Comparison of ENCODE assay signal across 8 cellular contexts in genomic region chr19:6218497-6219146, GRCh38.
DNase-seq lines count a peak whose midpoint lies in the region; ATAC-seq, FAIRE-seq and TF ChIP-seq lines count a peak whose summit lies in the region.

No MANE protein-coding gene starts in this region.

- POLR2A ChIA-PET in endothelial cell of umbilical vein (lab: Charles Lee): no interaction called here

- H3K4me1 ChIP-seq in NT2/D1 (ENCODE audit: insufficient read depth, insufficient read length) (peaks cover 46% of the 10 kb centered on the region), endothelial cell of umbilical vein (ENCODE audit: control insufficient read depth, extremely low read depth, insufficient read depth, low read length) (peaks cover 22% of the 10 kb centered on the region), mucosa of descending colon (ENCODE audit: low read depth) (peaks cover 6% of the 10 kb centered on the region)

- DNase-seq in CD1c-positive myeloid dendritic cell (ENCODE audit: extremely low spot score) (peak; percentile 86), HCEC 1CT (peak; percentile 56), NT2/D1 (ENCODE audit: low read depth, low spot score) (peak; percentile 82), endothelial cell of umbilical vein (ENCODE audit: low read depth, low spot score) (peak; percentile 79), mucosa of descending colon (peak; percentile 82 to 94 (median 91))
- DNase-seq in activated CD8-positive, alpha-beta memory T cell treated with anti-CD3 and anti-CD28 coated beads, Interleukin-2, amount 50 U/mL, for 1 hour (ENCODE audit: extremely low read depth): peak; percentile 43
- peak; percentile 58 to 73 for DNase-seq in stimulated activated CD8-positive, alpha-beta memory T cell treated with anti-CD3 and anti-CD28 coated beads, Interleukin-7, amount 100 ng/mL, for 1 hour (ENCODE audit: low read depth in 2 of 2)

- H3K9me3 ChIP-seq in NT2/D1 (ENCODE audit: insufficient read depth, low read length) (no peaks in the 10 kb centered on the region), endothelial cell of umbilical vein (replicated peaks; ENCODE audit: control insufficient read depth, insufficient read depth, low read length) (no peaks in the 10 kb centered on the region), mucosa of descending colon (no peaks in the 10 kb centered on the region)

- peak overlapping the region; percentile 81 for H3K27ac ChIP-seq in endothelial cell of umbilical vein (ENCODE audit: insufficient read depth, low read depth, low read length)

- H3K9me1 ChIP-seq in endothelial cell of umbilical vein (replicated peaks; ENCODE audit: control insufficient read depth, extremely low read depth, insufficient read depth, low read length): no peaks in the 10 kb centered on the region

- no peak for TF ChIP-seq POLR2A in endothelial cell of umbilical vein (IDR thresholded peaks at IDR 0.05; ENCODE audit: low read depth, low read length)

- no peak overlapping the region for H3K4me2 ChIP-seq in endothelial cell of umbilical vein (ENCODE audit: insufficient read depth, low read length)

- peak; percentile 81 for FAIRE-seq in endothelial cell of umbilical vein (lab: Jason Lieb, UNC)

- peaks cover 76% of the 10 kb centered on the region for H3K36me3 ChIP-seq in NT2/D1 (ENCODE audit: insufficient read depth, insufficient read length, low read length)
- H3K36me3 ChIP-seq in endothelial cell of umbilical vein (ENCODE audit: control insufficient read depth in 2 of 2, extremely low read depth in 1 of 2, insufficient read depth in 2 of 2, low read length in 2 of 2): peaks cover 3 to 37% of the 10 kb centered on the region in 2 experiments
- H3K36me3 ChIP-seq in mucosa of descending colon (ENCODE audit: low read depth): no peaks in the 10 kb centered on the region

- dilution Hi-C loops in endothelial cell of umbilical vein (cut with MboI; ENCODE audit: extremely low pct_ligation_motif_present, low sequenced_read_pairs): no loop called here

- TF ChIP-seq CTCF in endothelial cell of umbilical vein (IDR thresholded peaks at IDR 0.05; ENCODE audit: extremely low read depth in 1 of 2, insufficient read depth in 1 of 2, low read depth in 1 of 2, low read length in 2 of 2) (peak; percentile 87 to 91), mucosa of descending colon (IDR thresholded peaks at IDR 0.05) (peak; percentile 95)

- H3K4me3 ChIP-seq in NT2/D1 (ENCODE audit: insufficient read length, low read depth) (no peak overlapping the region), endothelial cell of umbilical vein (replicated peaks in 1 of 3; ENCODE audit: insufficient read depth in 1 of 3, low read depth in 1 of 3, low read length in 3 of 3) (no peak overlapping the region), mucosa of descending colon (no peak overlapping the region)

- no peak overlapping the region for H2AFZ ChIP-seq in endothelial cell of umbilical vein (ENCODE audit: low read depth, low read length)

- H3K79me2 ChIP-seq in endothelial cell of umbilical vein (ENCODE audit: control insufficient read depth, insufficient read depth, low read length): peaks cover 2% of the 10 kb centered on the region

- intact Hi-C loops in endothelial cell of umbilical vein (cut with micrococcal nuclease): loop anchor here (1.0 to 5.0 kb wide), 8 partner anchors 20 to 171 kb away; no protein-coding TSS in a partner anchor
- intact Hi-C loops in mucosa of descending colon (cut with DNase I, micrococcal nuclease): loop anchor here in 1 of 2 donors (5.0 kb wide), 1 partner anchor 79 kb away; no protein-coding TSS in a partner anchor

- H3K27me3 ChIP-seq in NT2/D1 (ENCODE audit: insufficient read depth, insufficient read length): no peaks in the 10 kb centered on the region
- H3K27me3 ChIP-seq in endothelial cell of umbilical vein (ENCODE audit: control insufficient read depth in 2 of 2, insufficient read depth in 2 of 2, low read length in 2 of 2): no peaks in the 10 kb centered on the region

- H3K9ac ChIP-seq in NT2/D1 (ENCODE audit: insufficient read length, low read depth) (peak overlapping the region; percentile 87), endothelial cell of umbilical vein (replicated peaks; ENCODE audit: extremely low read depth, insufficient read depth, low read length) (no peak overlapping the region)

- H4K20me1 ChIP-seq in endothelial cell of umbilical vein (replicated peaks; ENCODE audit: control insufficient read depth, extremely low read depth, insufficient read depth, low read length): no peaks in the 10 kb centered on the region

- ATAC-seq in mucosa of descending colon: peak; percentile 87
- no peak for ATAC-seq in GM18517 (IDR thresholded peaks at IDR 0.05; ENCODE audit: unreplicated experiment)

- no TSS peak for BruUV-seq in endothelial cell of umbilical vein (replicated peaks; lab: Mats Ljungman, UMichigan)

- CTCF ChIA-PET in endothelial cell of umbilical vein (lab: Charles Lee): interaction anchor here (0.7 to 3.7 kb wide), 42 partner anchors 9 to 206 kb away, joined by 3 to 199 read pairs (median 6); partner anchors contain the start of genes ALKBH7, CLPP and KHSRP

TF ChIP-seq in endothelial cell of umbilical vein, 7 proteins besides CTCF, POLR2A, EP300 and RAD21:
- TF ChIP-seq JUN (IDR thresholded peaks at IDR 0.05; ENCODE audit: borderline replicate concordance, insufficient read depth, insufficient read length, low read depth) (no peak), GATA2 (IDR thresholded peaks at IDR 0.05; ENCODE audit: insufficient read depth, insufficient read length, low read depth, low read length) (no peak), POLR2AphosphoS5 (IDR thresholded peaks at IDR 0.05; ENCODE audit: insufficient read depth, low read depth, low read length) (no peak), MYC (IDR thresholded peaks at IDR 0.05; ENCODE audit: low read depth, low read length) (no peak), FOS (IDR thresholded peaks at IDR 0.05; ENCODE audit: borderline replicate concordance, insufficient read depth, low read length) (no peak), EZH2 (IDR thresholded peaks at IDR 0.05; ENCODE audit: borderline replicate concordance, low read depth, low read length, severe bottlenecking) (no peak)
- TF ChIP-seq, protein P1, sequence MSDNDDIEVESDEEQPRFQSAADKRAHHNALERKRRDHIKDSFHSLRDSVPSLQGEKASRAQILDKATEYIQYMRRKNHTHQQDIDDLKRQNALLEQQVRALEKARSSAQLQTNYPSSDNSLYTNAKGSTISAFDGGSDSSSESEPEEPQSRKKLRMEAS (IDR thresholded peaks at IDR 0.05; ENCODE audit: insufficient read depth, insufficient read length): no peak
